19 cellular contexts compared by ENCODE assay signal in genomic region chr22:18976197-18976751, GRCh38. TPM values are rescaled to one million over a fixed set of nuclear protein-coding genes. Genes with fewer than 3 reads are reported as not detected.
"Had no signal": no experiment of that assay in that cellular context is flagged by ENCODE, and none has a peak within 500 bp of the region (broad histone marks: within the 10 kb centered on the region; RNA-seq: fewer than 3 reads in every experiment).

No MANE protein-coding gene starts in this region.

- H3K27me3 ChIP-seq: right atrium auricular region, uterus had no signal

- ATAC-seq: heart left ventricle had no signal

- FAIRE-seq: islet of Langerhans, small intestine had no signal

- DNase-seq: effector CD4-positive, alpha-beta T cell; endodermal cell; foreskin melanocyte; hypothalamus; left ventricle myocardium inferior; mesendoderm; naive B cell; small intestine; stimulated activated CD4-positive, alpha-beta T cell treated with anti-CD3 and anti-CD28 coated beads, Interleukin-2, amount 100 ng/mL, for 48 hours; stimulated activated naive CD4-positive, alpha-beta T cell treated with Interleukin-2 at 50 U/mL for 16 hours; tibial artery; uterus had no signal

- H3K36me3 ChIP-seq: heart left ventricle, left ventricle myocardium inferior, right atrium auricular region, tibial artery, upper lobe of left lung, uterus had no signal

- H3K4me1 ChIP-seq: heart left ventricle, left ventricle myocardium inferior, right atrium auricular region, tibial artery, upper lobe of left lung, uterus had no signal

- H3K9me3 ChIP-seq: right atrium auricular region, uterus had no signal

- H3K27ac ChIP-seq: coronary artery, heart left ventricle, left ventricle myocardium inferior, right atrium auricular region, tibial artery, upper lobe of left lung, uterus had no signal

- H3K4me3 ChIP-seq: coronary artery, heart left ventricle, left ventricle myocardium inferior, right atrium auricular region, tibial artery, upper lobe of left lung, uterus had no signal

RNA-seq across cellular contexts. Expression of gene PRODH, which starts 40.2 kb away (rescaled TPM):
- total RNA-seq: dermis microvascular lymphatic vessel endothelial cell, lung microvascular endothelial cell had no signal
